Comparison of ENCODE assay signal across 21 cellular contexts in genomic region chr7:112163021-112163310, GRCh38. TPM values are rescaled to one million over a fixed set of nuclear protein-coding genes. Genes with fewer than 3 reads are reported as not detected.
DNase-seq lines count a peak whose midpoint lies in the region; ATAC-seq, FAIRE-seq and TF ChIP-seq lines count a peak whose summit lies in the region.
"Had no signal": no experiment of that assay in that cellular context is flagged by ENCODE, and none has a peak within 500 bp of the region (broad histone marks: within the 10 kb centered on the region; RNA-seq: fewer than 3 reads in every experiment).

No MANE protein-coding gene starts in this region.

- DNase-seq in H9, result no peak
- no peak for DNase-seq in brain microvascular endothelial cell
- no peak for DNase-seq in HepG2 (ENCODE audit: low spot score)
- no peak for DNase-seq in gastrocnemius medialis
- no peak for DNase-seq in HCEC 1CT
- no peak for DNase-seq in globus pallidus (ENCODE audit: low spot score)
- DNase-seq in NCI-H2107 treated with DMSO at 0.1 percent for 48 hours (lab: John Stamatoyannopoulos, UW; ENCODE audit: unreplicated experiment), result no peak
- DNase-seq: activated CD4-positive, alpha-beta T cell treated with anti-CD3 and anti-CD28 coated beads for 36 hours; activated effector memory CD4-positive, alpha-beta T cell treated with Interleukin-2 at 50 U/mL for 16 hours; AML-193; cerebellar nuclear complex; foreskin fibroblast; right cardiac atrium; SJCRH30; stimulated activated naive CD4-positive, alpha-beta T cell treated with Interleukin-2 at 50 U/mL for 16 hours; T1000 had no signal

- H3K56ac ChIP-seq in H9 (ENCODE audit: insufficient read length, low read depth, low read length), result no peak overlapping the region

- no peak overlapping the region for H3K4me2 ChIP-seq in H9 (ENCODE audit: insufficient read depth, insufficient read length, low read length)
- H3K4me2 ChIP-seq in HepG2 (ENCODE audit: low read depth, low read length), result peak overlapping the region; percentile 76

- CTCF ChIA-PET in HepG2 (lab: Yijun Ruan, JAX; ENCODE audit: low intra/inter-chr PET ratio, low total read pairs), result no interaction called here

- no peak overlapping the region for H2BK120ac ChIP-seq in H9 (ENCODE audit: low read depth, low read length, poor library complexity, severe bottlenecking)

- peak overlapping the region; percentile 41 to 91 (median 50); a peak in 4 of 7 replicates for H3K27ac Mint-ChIP-seq in H9
- H3K27ac Mint-ChIP-seq: activated CD4-positive, alpha-beta T cell treated with anti-CD3 and anti-CD28 coated beads for 36 hours had no signal

- H3K27ac ChIP-seq in H9 (ENCODE audit: insufficient read length, low read depth, low read length), result no peak overlapping the region
- peak overlapping the region; percentile 39 for H3K27ac ChIP-seq in brain microvascular endothelial cell
- peak overlapping the region; percentile 39 for H3K27ac ChIP-seq in HepG2 (ENCODE audit: extremely low read length, insufficient read depth, low read length)
- H3K27ac ChIP-seq in gastrocnemius medialis, result peak overlapping the region in 3 of 4 donors; percentile 28 to 45 (median 41)
- H3K27ac ChIP-seq: neutrophil, SJCRH30 had no signal

- WGBS in H9 (ENCODE audit: extremely low coverage, insufficient read length, low lambda C conversion rate), result no CpG with 5 or more reads among the region's 2 CpGs
- WGBS in HepG2 (ENCODE audit: low lambda C conversion rate), result 8% methylated on average over 2 of the region's 2 CpGs

- no peak overlapping the region for H3K23ac ChIP-seq in H9 (ENCODE audit: insufficient read length, low read depth, low read length)

- no peak overlapping the region for H2BK15ac ChIP-seq in H9 (ENCODE audit: low read depth, low read length)

- no peak overlapping the region for H4K91ac ChIP-seq in H9 (ENCODE audit: insufficient read length, low read depth, low read length)

- BruUV-seq in HepG2 (replicated peaks; lab: Mats Ljungman, UMichigan), result no TSS peak

- H3K4me3 Mint-ChIP-seq in H9, result peak overlapping the region in 1 of 2 experiments; percentile 62; a peak in 2 of 5 replicates
- H3K4me3 Mint-ChIP-seq: activated CD4-positive, alpha-beta T cell treated with anti-CD3 and anti-CD28 coated beads for 36 hours had no signal

- POLR2A ChIA-PET in HepG2 (lab: Yijun Ruan, JAX), result interaction anchor here (1.0 kb wide), 1 partner anchor 31 kb away, joined by 3 read pairs; no protein-coding TSS in a partner anchor

- no peak for FAIRE-seq in HepG2 (lab: Jason Lieb, UNC)
- FAIRE-seq: endometrium, G401.6, K562 had no signal

- no peak overlapping the region for H2AFZ ChIP-seq in H9 (ENCODE audit: low read length)
- no peak overlapping the region for H2AFZ ChIP-seq in HepG2 (ENCODE audit: low read length)

- ATAC-seq in HepG2, result no peak
- ATAC-seq in gastrocnemius medialis, result no peak
- ATAC-seq in GM19455 (IDR thresholded peaks at IDR 0.05; ENCODE audit: unreplicated experiment), result no peak
- ATAC-seq: activated CD4-positive, alpha-beta T cell treated with anti-CD3 and anti-CD28 coated beads for 36 hours; K562 had no signal

- H3K9ac ChIP-seq in H9 (ENCODE audit: extremely low read depth, insufficient read length, low read length), result no peak overlapping the region
- no peak overlapping the region for H3K9ac ChIP-seq in HepG2 (ENCODE audit: insufficient read depth, low read depth, low read length)

- no peak overlapping the region for H3K4ac ChIP-seq in H9 (ENCODE audit: low read depth, low read length)

- no peak overlapping the region for H3K14ac ChIP-seq in H9 (ENCODE audit: insufficient read depth, low read length)

- H3K27me3 Mint-ChIP-seq in H9 (ENCODE audit: low read depth), result no peaks in the 10 kb centered on the region

- in situ Hi-C loops in brain microvascular endothelial cell (cut with HindIII; ENCODE audit: low pct_ligation_motif_present, low sequenced_read_pairs), result no loop called here
- in situ Hi-C loops in HepG2 (cut with HindIII; ENCODE audit: extremely low pct_ligation_motif_present, low pct_unique_long_range_greater_than_20kb), result no loop called here
- in situ Hi-C loops in gastrocnemius medialis (cut with MboI; ENCODE audit: low sequenced_read_pairs in 4 of 4), result no loop called here

- no peak overlapping the region for H4K8ac ChIP-seq in H9 (replicated peaks; ENCODE audit: insufficient read length, low read depth, low read length)

- TF ChIP-seq RAD21 in HepG2 (CRISPR knock-in tag; IDR thresholded peaks at IDR 0.05), result no peak

- H3T11ph ChIP-seq in H9 (ENCODE audit: low read length), result no peak overlapping the region

- peaks cover 13% of the 10 kb centered on the region; the same call in 1 of the 2 replicates for H3K4me1 ChIP-seq in H9 (ENCODE audit: insufficient read depth, low read length)
- peaks cover 43% of the 10 kb centered on the region for H3K4me1 ChIP-seq in HepG2 (ENCODE audit: insufficient read depth, low read length)
- peaks cover 31 to 51% of the 10 kb centered on the region in 2 donors for H3K4me1 ChIP-seq in gastrocnemius medialis

- H3K9me3 Mint-ChIP-seq in H9, result no peaks in the 10 kb centered on the region

- H2BK5ac ChIP-seq in H9 (ENCODE audit: insufficient read length, low read length), result no peak overlapping the region

- no peak overlapping the region for H2AK5ac ChIP-seq in H9 (ENCODE audit: insufficient read length, low read length)

- no peaks in the 10 kb centered on the region for H3K27me3 ChIP-seq in H9 (ENCODE audit: insufficient read depth, low read length)
- no peaks in the 10 kb centered on the region for H3K27me3 ChIP-seq in brain microvascular endothelial cell (replicated peaks)
- no peaks in the 10 kb centered on the region for H3K27me3 ChIP-seq in HepG2 (ENCODE audit: control insufficient read depth in 1 of 2, insufficient read depth in 2 of 2, low read length in 2 of 2)
- H3K27me3 ChIP-seq in gastrocnemius medialis, result no peaks in the 10 kb centered on the region
- H3K27me3 ChIP-seq: neutrophil, SJCRH30 had no signal

- no peaks in the 10 kb centered on the region for H3K23me2 ChIP-seq in H9 (ENCODE audit: insufficient read length, low read depth, low read length, poor library complexity, severe bottlenecking)

- no peak overlapping the region for H3K18ac ChIP-seq in H9 (ENCODE audit: insufficient read length, low read depth, low read length)

- TF ChIP-seq POLR2A in HepG2 (IDR thresholded peaks at IDR 0.05; ENCODE audit: insufficient read depth in 1 of 2, low read depth in 2 of 2, low read length in 2 of 2) (no peak), gastrocnemius medialis (IDR thresholded peaks at IDR 0.05) (no peak)

- H2BK12ac ChIP-seq in H9 (ENCODE audit: insufficient read length, low read depth, low read length), result no peak overlapping the region

- no peak overlapping the region for H3K4me3 ChIP-seq in brain microvascular endothelial cell (ENCODE audit: low read depth, low read length)
- H3K4me3 ChIP-seq in HepG2 (replicated peaks in 1 of 3; ENCODE audit: insufficient read depth in 1 of 3, low read depth in 2 of 3, low read length in 3 of 3), result peak overlapping the region in 2 of 3 experiments; percentile 27 to 36; a peak in 2 of 6 replicates
- H3K4me3 ChIP-seq in gastrocnemius medialis, result no peak overlapping the region
- H3K4me3 ChIP-seq: K562, SJCRH30 had no signal

- no peak for TF ChIP-seq EP300 in HepG2 (IDR thresholded peaks at IDR 0.05; ENCODE audit: low read depth in 2 of 2, low read length in 2 of 2)
- no peak for TF ChIP-seq EP300 in HepG2 (CRISPR knock-in tag; IDR thresholded peaks at IDR 0.05; ENCODE audit: borderline replicate concordance)

- H2BK20ac ChIP-seq in H9 (ENCODE audit: low read depth, low read length, poor library complexity, severe bottlenecking), result no peak overlapping the region

- TF ChIP-seq CTCF in H9 (conservative IDR thresholded peaks at IDR 0.05) (no peak), brain microvascular endothelial cell (IDR thresholded peaks at IDR 0.05; ENCODE audit: low read depth, low read length, missing control alignments) (no peak), HepG2 (CRISPR knock-in tag; IDR thresholded peaks at IDR 0.05) (no peak), gastrocnemius medialis (IDR thresholded peaks at IDR 0.05 in 4 of 5, conservative IDR thresholded peaks at IDR 0.05 in 1 of 5) (no peak)

- no peaks in the 10 kb centered on the region for H3K36me3 Mint-ChIP-seq in H9 (ENCODE audit: insufficient read depth in 1 of 3, low read depth in 3 of 3)

- H3K79me2 ChIP-seq in H9 (ENCODE audit: insufficient read depth, low read length), result peaks cover 1% of the 10 kb centered on the region; the same call in 1 of the 2 replicates
- H3K79me2 ChIP-seq in HepG2 (ENCODE audit: insufficient read depth, low read length), result peaks cover 13% of the 10 kb centered on the region

- intact Hi-C loops in HepG2 (cut with micrococcal nuclease; ENCODE audit: unreplicated experiment), result no loop called here
- intact Hi-C loops in gastrocnemius medialis (cut with DNase I; ENCODE audit: low total_unique reads), result no loop called here

- H3K36me3 ChIP-seq in brain microvascular endothelial cell (replicated peaks), result no peaks in the 10 kb centered on the region
- H3K36me3 ChIP-seq in HepG2 (replicated peaks in 1 of 2; ENCODE audit: control insufficient read depth in 1 of 2, insufficient read depth in 2 of 2, low read length in 2 of 2), result no peaks in the 10 kb centered on the region
- H3K36me3 ChIP-seq in gastrocnemius medialis, result no peaks in the 10 kb centered on the region
- H3K36me3 ChIP-seq: neutrophil, SJCRH30 had no signal

- H3K4me1 Mint-ChIP-seq in H9, result peaks cover 34 to 46% of the 10 kb centered on the region in 2 experiments
- H3K4me1 Mint-ChIP-seq: activated CD4-positive, alpha-beta T cell treated with anti-CD3 and anti-CD28 coated beads for 36 hours had no signal

- no peak overlapping the region for H4K5ac ChIP-seq in H9 (ENCODE audit: insufficient read length, low read depth, low read length)

- H4K20me1 ChIP-seq in H9 (ENCODE audit: control insufficient read depth, insufficient read depth, insufficient read length) (no peaks in the 10 kb centered on the region), HepG2 (ENCODE audit: insufficient read depth, low read length) (peaks cover 33% of the 10 kb centered on the region)

- H3K9me3 ChIP-seq in H9 (ENCODE audit: control insufficient read depth, low read depth, low read length) (no peaks in the 10 kb centered on the region), HepG2 (ENCODE audit: low read length) (no peaks in the 10 kb centered on the region), gastrocnemius medialis (no peaks in the 10 kb centered on the region)
- H3K9me3 ChIP-seq: neutrophil, SJCRH30 had no signal

- H3K79me1 ChIP-seq in H9 (ENCODE audit: insufficient read depth, low read depth, low read length, poor library complexity, severe bottlenecking), result peaks cover 4% of the 10 kb centered on the region

RNA-seq across cellular contexts. Expression of gene DOCK4, which starts 43.2 kb away (rescaled TPM):
- total RNA-seq in H9 (2021) (4.8 and 4.9 TPM in 2 replicates), HepG2 (2016; rRNA removed; fragmentation: Illumina TruSeq; extraction: Trizol) (13.5 and 19.1 TPM in 2 replicates), gastrocnemius medialis (10 to 100 TPM in 2 of 4 donors, 1 to 10 TPM in 2; 8.7 to 12.0 (median 10.2) TPM)
- 6.3 and 6.4 TPM in 2 replicates for total RNA-seq in HepG2 (2016; cell fraction: cytosol; rRNA removed; fragmentation: Illumina TruSeq; extraction: Trizol; ENCODE audit: low read depth)
- total RNA-seq in HepG2 (2016; cell fraction: insoluble cytoplasmic fraction; rRNA removed; fragmentation: Illumina TruSeq; extraction: Trizol), result 14.2 and 17.5 TPM in 2 replicates
- total RNA-seq in HepG2 (2016; cell fraction: membrane; rRNA removed; fragmentation: Illumina TruSeq; extraction: Trizol), result 4.5 and 6.0 TPM in 2 replicates
- total RNA-seq in HepG2 (2016; cell fraction: nucleus; rRNA removed; fragmentation: Illumina TruSeq; extraction: Trizol), result 45.8 and 53.4 TPM in 2 replicates
- polyA plus RNA-seq in HepG2 (2011; rRNA removed), result 16.2 and 17.4 TPM in 2 replicates
- 9.8 and 10.6 TPM in 2 replicates for polyA plus RNA-seq in HepG2 (2011; cell fraction: cytosol; rRNA removed)
- polyA plus RNA-seq in HepG2 (2011; cell fraction: nucleus; rRNA removed), result 23.1 and 29.8 TPM in 2 replicates
- 12.9 and 13.0 TPM in 2 replicates for polyA plus RNA-seq in HepG2 (2012)
- 0.15 and 0.33 TPM in 2 replicates for polyA plus RNA-seq in HepG2 (2016; cell fraction: cytosol; fragmentation: Illumina TruSeq; extraction: Trizol; ENCODE audit: low read depth)
- 6.8 TPM in 2 replicates for polyA plus RNA-seq in HepG2 (2016; cell fraction: insoluble cytoplasmic fraction; fragmentation: Illumina TruSeq; extraction: Trizol; ENCODE audit: low read depth)
- polyA plus RNA-seq in HepG2 (2016; cell fraction: membrane; fragmentation: Illumina TruSeq; extraction: Trizol; ENCODE audit: low read depth), result 0.62 and 0.66 TPM in 2 replicates
- polyA plus RNA-seq in HepG2 (2016; cell fraction: nucleus; fragmentation: Illumina TruSeq; extraction: Trizol; ENCODE audit: insufficient read depth, low read depth), result 18.9 and 19.8 TPM in 2 replicates
- 5.9 and 36.9 TPM in 2 replicates for polyA minus RNA-seq in HepG2 (2011; rRNA and poly(A)+ RNA removed; ENCODE audit: low replicate concordance)
- polyA minus RNA-seq in HepG2 (2011; cell fraction: cytosol; rRNA and poly(A)+ RNA removed), result 21.7 and 38.6 TPM in 2 replicates
- 212 and 216 TPM in 2 replicates for polyA minus RNA-seq in HepG2 (2011; cell fraction: nucleus; rRNA and poly(A)+ RNA removed)

RNA-seq across cellular contexts. Expression of gene ZNF277, which starts 43.5 kb away (rescaled TPM):
- total RNA-seq in H9 (2021) (13.1 and 15.7 TPM in 2 replicates), HepG2 (2016; rRNA removed; fragmentation: Illumina TruSeq; extraction: Trizol) (30.1 and 44.8 TPM in 2 replicates), gastrocnemius medialis (10 to 100 TPM; 12.2 to 16.5 (median 15.0) TPM)
- total RNA-seq in HepG2 (2016; cell fraction: cytosol; rRNA removed; fragmentation: Illumina TruSeq; extraction: Trizol; ENCODE audit: low read depth), result 12.0 and 13.8 TPM in 2 replicates
- total RNA-seq in HepG2 (2016; cell fraction: insoluble cytoplasmic fraction; rRNA removed; fragmentation: Illumina TruSeq; extraction: Trizol), result 29.9 and 44.3 TPM in 2 replicates
- 31.0 and 38.7 TPM in 2 replicates for total RNA-seq in HepG2 (2016; cell fraction: membrane; rRNA removed; fragmentation: Illumina TruSeq; extraction: Trizol)
- 20.9 and 21.0 TPM in 2 replicates for total RNA-seq in HepG2 (2016; cell fraction: nucleus; rRNA removed; fragmentation: Illumina TruSeq; extraction: Trizol)
- 20.0 and 29.1 TPM in 2 replicates for polyA plus RNA-seq in HepG2 (2011; rRNA removed)
- 13.8 and 19.6 TPM in 2 replicates for polyA plus RNA-seq in HepG2 (2011; cell fraction: cytosol; rRNA removed)
- polyA plus RNA-seq in HepG2 (2011; cell fraction: nucleus; rRNA removed), result 3.9 and 4.8 TPM in 2 replicates
- polyA plus RNA-seq in HepG2 (2012), result 37.4 and 40.5 TPM in 2 replicates
- 10.2 and 13.8 TPM in 2 replicates for polyA plus RNA-seq in HepG2 (2016; cell fraction: cytosol; fragmentation: Illumina TruSeq; extraction: Trizol; ENCODE audit: low read depth)
- polyA plus RNA-seq in HepG2 (2016; cell fraction: insoluble cytoplasmic fraction; fragmentation: Illumina TruSeq; extraction: Trizol; ENCODE audit: low read depth), result 34.0 and 36.2 TPM in 2 replicates
- polyA plus RNA-seq in HepG2 (2016; cell fraction: membrane; fragmentation: Illumina TruSeq; extraction: Trizol; ENCODE audit: low read depth), result 20.1 and 24.9 TPM in 2 replicates
- polyA plus RNA-seq in HepG2 (2016; cell fraction: nucleus; fragmentation: Illumina TruSeq; extraction: Trizol; ENCODE audit: insufficient read depth, low read depth), result 11.7 and 17.4 TPM in 2 replicates
- polyA minus RNA-seq in HepG2 (2011; rRNA and poly(A)+ RNA removed; ENCODE audit: low replicate concordance), result 7.4 and 8.8 TPM in 2 replicates
- polyA minus RNA-seq in HepG2 (2011; cell fraction: cytosol; rRNA and poly(A)+ RNA removed), result 42.6 and 49.1 TPM in 2 replicates
- 45.6 and 48.4 TPM in 2 replicates for polyA minus RNA-seq in HepG2 (2011; cell fraction: nucleus; rRNA and poly(A)+ RNA removed)

Comparison
In these comparisons a context has a peak if more than half of its experiments do, and no peak if none do; other contexts are left out.
1. H3K4me3 ChIP-seq: peak in HepG2 (2 of 3); none in brain microvascular endothelial cell (single experiment) and gastrocnemius medialis (0 of 4).